In the genomic region with DNA sequence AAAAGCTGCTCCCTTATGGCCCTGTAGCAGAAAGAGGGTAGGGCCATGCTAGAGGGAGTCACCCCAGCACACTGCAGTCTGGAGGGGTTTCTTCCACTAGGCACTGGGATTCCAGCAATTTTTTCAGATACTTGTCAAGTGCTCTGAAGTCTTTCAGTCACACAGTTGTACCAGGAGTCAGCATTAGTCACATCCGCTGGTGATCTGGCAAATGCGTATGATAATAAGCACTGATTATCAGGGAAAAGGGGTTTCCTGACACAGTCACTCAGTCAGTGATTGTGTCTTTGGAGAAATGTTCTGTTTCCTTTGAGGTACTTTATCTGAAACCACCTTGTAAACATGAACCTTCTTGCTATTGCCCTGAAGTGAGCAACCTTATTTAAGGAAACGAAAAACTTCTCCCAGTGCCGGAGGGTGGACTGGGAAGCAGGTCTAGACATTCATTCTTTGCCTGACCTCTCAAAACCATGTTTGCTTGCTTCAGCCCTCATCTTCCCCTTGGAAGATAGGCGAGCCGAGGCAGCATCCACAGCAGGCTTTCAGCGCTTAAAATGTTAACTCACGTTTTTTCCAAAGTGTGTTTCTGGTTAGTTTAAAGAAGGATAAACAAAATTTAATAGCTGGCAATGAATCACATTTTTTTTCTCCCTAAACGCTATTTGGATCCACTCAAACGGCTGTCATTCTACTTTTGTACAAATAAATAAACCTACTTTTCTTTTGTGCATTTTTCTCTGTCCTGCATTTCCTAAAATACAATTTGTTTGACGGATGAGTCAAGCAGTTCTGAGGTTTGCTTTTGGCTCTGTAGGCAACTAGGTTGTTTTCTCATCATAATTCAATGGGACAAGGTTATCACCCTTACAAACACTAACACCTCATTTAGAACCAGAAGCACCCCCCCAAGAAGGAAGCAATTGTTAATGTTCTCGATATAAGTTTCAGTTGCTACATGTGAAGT, we compare ENCODE assay signal across 11 cellular contexts.
DNase-seq lines count a peak whose midpoint lies in the region; ATAC-seq and TF ChIP-seq lines count a peak whose summit lies in the region.
"Had no signal": no experiment of that assay in that cellular context is flagged by ENCODE, and none has a peak within 500 bp of the region (broad histone marks: within the 10 kb centered on the region; RNA-seq: fewer than 3 reads in every experiment).

No MANE protein-coding gene starts in this region.

- H3K4me3 Mint-ChIP-seq in activated T-cell treated with anti-CD3 and anti-CD28 coated beads, Interleukin-2, amount 50 U/mL, for 72 hours = no peak overlapping the region
- no peak overlapping the region for H3K4me3 Mint-ChIP-seq in H9
- H3K4me3 Mint-ChIP-seq: activated CD8-positive, alpha-beta T cell treated with anti-CD3 and anti-CD28 coated beads, Interleukin-2, amount 10 ng/mL, durations not matched to agents 7 days and 5 days had no signal

- WGBS in smooth muscle cell (ENCODE audit: low lambda C conversion rate) = 2% methylated on average over 12 of the region's 12 CpGs
- 32 to 40% (median 38%) methylated on average over 12 of the region's 12 CpGs for WGBS in heart left ventricle, 4 donors
- no CpG with 5 or more reads among the region's 12 CpGs for WGBS in H9 (ENCODE audit: extremely low coverage, insufficient read length, low lambda C conversion rate)

- H2BK12ac ChIP-seq in H9 (ENCODE audit: insufficient read length, low read depth, low read length) = no peak overlapping the region

- intact Hi-C loops in heart left ventricle (cut with DNase I) = no loop called here

- H4K20me1 ChIP-seq in smooth muscle cell (ENCODE audit: low read depth) (no peaks in the 10 kb centered on the region), H9 (ENCODE audit: control insufficient read depth, insufficient read depth, insufficient read length) (no peaks in the 10 kb centered on the region)

- H3T11ph ChIP-seq in H9 (ENCODE audit: low read length) = no peak overlapping the region

- H3K27me3 Mint-ChIP-seq in activated T-cell treated with anti-CD3 and anti-CD28 coated beads, Interleukin-2, amount 50 U/mL, for 72 hours (ENCODE audit: low read depth) = peaks cover 63% of the 10 kb centered on the region
- peaks cover 3% of the 10 kb centered on the region; the same call in 1 of the 2 replicates for H3K27me3 Mint-ChIP-seq in H9 (ENCODE audit: low read depth)

- H3K23me2 ChIP-seq in H9 (ENCODE audit: insufficient read length, low read depth, low read length, poor library complexity, severe bottlenecking) = no peaks in the 10 kb centered on the region

- H3K9ac ChIP-seq in smooth muscle cell (ENCODE audit: low read depth) (peak overlapping the region; percentile 91), H9 (ENCODE audit: extremely low read depth, insufficient read length, low read length) (no peak overlapping the region)

- H4K5ac ChIP-seq in H9 (ENCODE audit: insufficient read length, low read depth, low read length) = no peak overlapping the region

- H3K36me3 ChIP-seq in HEK293 (ENCODE audit: control insufficient read depth in 2 of 2, insufficient read depth in 1 of 2, low read length in 2 of 2) (no peaks in the 10 kb centered on the region), smooth muscle cell (ENCODE audit: low read depth) (no peaks in the 10 kb centered on the region), heart left ventricle (no peaks in the 10 kb centered on the region)
- H3K36me3 ChIP-seq: pancreas, Peyer's patch had no signal

- CTCF ChIA-PET in HEK293 (lab: Yijun Ruan, JAX) = interaction anchor here (0.7 kb wide), 1 partner anchor 13 kb away, joined by 4 read pairs; no protein-coding TSS in a partner anchor

- TF ChIP-seq CTCF in HEK293 (tag by site-specific recombination; IDR thresholded peaks at IDR 0.05) (no peak), fibroblast of pulmonary artery (IDR thresholded peaks at IDR 0.05; ENCODE audit: low read length, missing control alignments) (no peak), smooth muscle cell (IDR thresholded peaks at IDR 0.05; ENCODE audit: borderline replicate concordance, insufficient read depth, poor library complexity, severe bottlenecking) (no peak), heart left ventricle (IDR thresholded peaks at IDR 0.05) (no peak), H9 (conservative IDR thresholded peaks at IDR 0.05) (no peak)

- H2BK15ac ChIP-seq in H9 (ENCODE audit: low read depth, low read length) = no peak overlapping the region

- peaks cover 24% of the 10 kb centered on the region for H3K4me1 ChIP-seq in HEK293 (ENCODE audit: control insufficient read depth, insufficient read depth, low read length)
- H3K4me1 ChIP-seq in smooth muscle cell (ENCODE audit: low read depth) = peaks cover 14% of the 10 kb centered on the region
- H3K4me1 ChIP-seq in heart left ventricle = no peaks in the 10 kb centered on the region
- H3K4me1 ChIP-seq in H9 (ENCODE audit: insufficient read depth, low read length) = no peaks in the 10 kb centered on the region
- H3K4me1 ChIP-seq: pancreas, Peyer's patch had no signal

- no peak overlapping the region for H4K8ac ChIP-seq in H9 (replicated peaks; ENCODE audit: insufficient read length, low read depth, low read length)

- H3K27me3 ChIP-seq in smooth muscle cell (ENCODE audit: low read depth) = no peaks in the 10 kb centered on the region
- H3K27me3 ChIP-seq in heart left ventricle = peaks cover 0 to 69% (median 16%) of the 10 kb centered on the region in 9 donors
- H3K27me3 ChIP-seq in H9 (ENCODE audit: insufficient read depth, low read length) = no peaks in the 10 kb centered on the region
- H3K27me3 ChIP-seq: pancreas, Peyer's patch had no signal

- ATAC-seq in heart left ventricle = no peak
- ATAC-seq in activated T-cell treated with anti-CD3 and anti-CD28 coated beads, Interleukin-2, amount 50 U/mL, for 72 hours (replicated peaks in 1 of 2) = no peak
- ATAC-seq: activated CD8-positive, alpha-beta T cell treated with anti-CD3 and anti-CD28 coated beads, Interleukin-2, amount 10 ng/mL, durations not matched to agents 7 days and 5 days; pancreas had no signal

- no peak overlapping the region for H2AK5ac ChIP-seq in H9 (ENCODE audit: insufficient read length, low read length)

- H3K36me3 Mint-ChIP-seq in activated T-cell treated with anti-CD3 and anti-CD28 coated beads, Interleukin-2, amount 50 U/mL, for 72 hours (ENCODE audit: insufficient read depth in 2 of 2) = no peaks in the 10 kb centered on the region
- H3K36me3 Mint-ChIP-seq in H9 (ENCODE audit: insufficient read depth in 1 of 3, low read depth in 3 of 3) = no peaks in the 10 kb centered on the region

- TF ChIP-seq POLR2A in heart left ventricle (IDR thresholded peaks at IDR 0.05) = no peak

- H3K4me3 ChIP-seq in HEK293 (ENCODE audit: low read depth, low read length) (no peak overlapping the region), fibroblast of pulmonary artery (replicated peaks; ENCODE audit: low read depth, low read length) (no peak overlapping the region), smooth muscle cell (no peak overlapping the region), heart left ventricle (no peak overlapping the region)
- H3K4me3 ChIP-seq: pancreas, Peyer's patch had no signal

- DNase-seq in SW 1271 (lab: John Stamatoyannopoulos, UW) (peak; percentile 99 to 100), fibroblast of pulmonary artery (ENCODE audit: low read depth) (peak; percentile 76), smooth muscle cell (lab: John Stamatoyannopoulos, UW; ENCODE audit: unreplicated experiment) (no peak), heart left ventricle (no peak), H9 (no peak)
- no peak for DNase-seq in activated T-cell treated with anti-CD3 and anti-CD28 coated beads, Interleukin-2, amount 50 U/mL, for 72 hours
- DNase-seq: activated CD8-positive, alpha-beta T cell treated with anti-CD3 and anti-CD28 coated beads, Interleukin-2, amount 10 ng/mL, durations not matched to agents 7 days and 5 days; hippocampal formation; pancreas; Peyer's patch had no signal

- H3K4me2 ChIP-seq in smooth muscle cell (peak overlapping the region; percentile 76), H9 (ENCODE audit: insufficient read depth, insufficient read length, low read length) (no peak overlapping the region)

- H2AFZ ChIP-seq in smooth muscle cell (ENCODE audit: low read depth) = no peak overlapping the region
- no peak overlapping the region for H2AFZ ChIP-seq in H9 (ENCODE audit: low read length)

- H3K18ac ChIP-seq in H9 (ENCODE audit: insufficient read length, low read depth, low read length) = no peak overlapping the region

- no peaks in the 10 kb centered on the region for H3K9me3 ChIP-seq in HEK293 (ENCODE audit: control insufficient read depth, insufficient read depth, low read depth, low read length)
- H3K9me3 ChIP-seq in smooth muscle cell (replicated peaks; ENCODE audit: low read depth) = no peaks in the 10 kb centered on the region
- H3K9me3 ChIP-seq in heart left ventricle = no peaks in the 10 kb centered on the region
- no peaks in the 10 kb centered on the region for H3K9me3 ChIP-seq in H9 (ENCODE audit: control insufficient read depth, low read depth, low read length)
- H3K9me3 ChIP-seq: pancreas, Peyer's patch had no signal

- H2BK5ac ChIP-seq in H9 (ENCODE audit: insufficient read length, low read length) = no peak overlapping the region

- no peaks in the 10 kb centered on the region for H3K4me1 Mint-ChIP-seq in activated T-cell treated with anti-CD3 and anti-CD28 coated beads, Interleukin-2, amount 50 U/mL, for 72 hours (ENCODE audit: low read depth)
- peaks cover 6% of the 10 kb centered on the region in 2 experiments; a peak in 3 of 4 replicates for H3K4me1 Mint-ChIP-seq in H9

- no peaks in the 10 kb centered on the region for H3K79me2 ChIP-seq in smooth muscle cell (ENCODE audit: low read depth)
- no peaks in the 10 kb centered on the region for H3K79me2 ChIP-seq in H9 (ENCODE audit: insufficient read depth, low read length)

- no peak overlapping the region for H3K23ac ChIP-seq in H9 (ENCODE audit: insufficient read length, low read depth, low read length)

- peaks cover 24% of the 10 kb centered on the region for H3F3A ChIP-seq in smooth muscle cell (ENCODE audit: low read depth)

- H2BK20ac ChIP-seq in H9 (ENCODE audit: low read depth, low read length, poor library complexity, severe bottlenecking) = no peak overlapping the region

- H3K14ac ChIP-seq in H9 (ENCODE audit: insufficient read depth, low read length) = no peak overlapping the region

- peak overlapping the region; percentile 19; the same call in 1 of the 2 replicates for H3K27ac ChIP-seq in HEK293 (ENCODE audit: extremely low read depth, low read depth, low read length)
- peak overlapping the region; percentile 98 for H3K27ac ChIP-seq in smooth muscle cell (ENCODE audit: low read depth)
- no peak overlapping the region for H3K27ac ChIP-seq in heart left ventricle
- no peak overlapping the region for H3K27ac ChIP-seq in H9 (ENCODE audit: insufficient read length, low read depth, low read length)
- H3K27ac ChIP-seq: pancreas, Peyer's patch had no signal

- POLR2A ChIA-PET in HEK293 (lab: Yijun Ruan, JAX) = no interaction called here

- H3K4ac ChIP-seq in H9 (ENCODE audit: low read depth, low read length) = no peak overlapping the region

- H3K9me3 Mint-ChIP-seq in activated T-cell treated with anti-CD3 and anti-CD28 coated beads, Interleukin-2, amount 50 U/mL, for 72 hours = no peaks in the 10 kb centered on the region
- H3K9me3 Mint-ChIP-seq in H9 = no peaks in the 10 kb centered on the region

- H3K27ac Mint-ChIP-seq in activated T-cell treated with anti-CD3 and anti-CD28 coated beads, Interleukin-2, amount 50 U/mL, for 72 hours = no peak overlapping the region
- H3K27ac Mint-ChIP-seq in H9 = no peak overlapping the region
- H3K27ac Mint-ChIP-seq: activated CD8-positive, alpha-beta T cell treated with anti-CD3 and anti-CD28 coated beads, Interleukin-2, amount 10 ng/mL, durations not matched to agents 7 days and 5 days had no signal

- H2BK120ac ChIP-seq in H9 (ENCODE audit: low read depth, low read length, poor library complexity, severe bottlenecking) = no peak overlapping the region

- H4K91ac ChIP-seq in H9 (ENCODE audit: insufficient read length, low read depth, low read length) = no peak overlapping the region

- no peak overlapping the region for H3K56ac ChIP-seq in H9 (ENCODE audit: insufficient read length, low read depth, low read length)

- H3K79me1 ChIP-seq in H9 (ENCODE audit: insufficient read depth, low read depth, low read length, poor library complexity, severe bottlenecking) = no peaks in the 10 kb centered on the region

Comparison
In these comparisons a context has a peak if more than half of its experiments do, and no peak if none do; other contexts are left out.
1. H3K27ac ChIP-seq: peak in HEK293 (single experiment) and smooth muscle cell (single experiment); none in heart left ventricle (0 of 12) and H9 (single experiment).
2. DNase-seq: peak in SW 1271 (2 of 2) and fibroblast of pulmonary artery (single experiment); none in smooth muscle cell (single experiment), heart left ventricle (0 of 5), activated T-cell treated with anti-CD3 and anti-CD28 coated beads, Interleukin-2, amount 50 U/mL, for 72 hours (0 of 2) and H9 (single experiment).